17 cellular contexts compared by ENCODE assay signal in the genomic region with DNA sequence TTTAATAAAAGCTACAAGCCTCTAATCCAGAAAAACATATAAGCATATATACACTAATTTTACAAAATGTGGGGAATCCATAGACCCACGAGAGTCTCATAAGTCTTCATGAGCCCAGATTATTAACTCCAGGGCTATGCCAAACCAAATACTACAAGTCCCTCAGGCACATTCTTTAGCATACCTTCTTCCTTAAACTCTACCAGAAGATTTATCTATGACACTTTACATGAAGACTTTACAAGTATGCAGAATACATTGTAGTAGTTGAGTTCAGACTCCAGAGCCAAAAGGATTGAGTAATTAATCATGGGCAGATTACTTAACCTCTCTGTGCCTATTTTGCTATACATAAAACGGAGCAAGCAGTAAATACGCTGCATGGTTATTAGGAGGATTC.
"Had no signal": no experiment of that assay in that cellular context is flagged by ENCODE, and none has a peak within 500 bp of the region (broad histone marks: within the 10 kb centered on the region; RNA-seq: fewer than 3 reads in every experiment).

No MANE protein-coding gene starts in this region.

- H3K4me1 Mint-ChIP-seq: naive thymus-derived CD4-positive, alpha-beta T cell had no signal

- DNase-seq: effector CD4-positive, alpha-beta T cell; endodermal cell; gastrocnemius medialis; heart right ventricle; hypothalamus; kidney glomerular epithelial cell; naive thymus-derived CD4-positive, alpha-beta T cell; psoas muscle; small intestine; stimulated activated CD4-positive, alpha-beta T cell treated with anti-CD3 and anti-CD28 coated beads, Interleukin-12 subunit alpha, Interleukin-12 subunit beta, amount 100 ng/mL, for 4 hours; stimulated activated naive CD4-positive, alpha-beta T cell treated with Interleukin-2 at 50 U/mL for 16 hours; thyroid gland; upper lobe of left lung; uterus had no signal

- H3K4me1 ChIP-seq: gastrocnemius medialis, psoas muscle, right atrium auricular region, thyroid gland, upper lobe of left lung, uterus had no signal

- H3K36me3 ChIP-seq: gastrocnemius medialis, heart right ventricle, neutrophil, right atrium auricular region, thyroid gland, upper lobe of left lung, uterus had no signal

- H3K4me3 Mint-ChIP-seq: endodermal cell; naive thymus-derived CD4-positive, alpha-beta T cell had no signal

- H3K9me3 Mint-ChIP-seq: endodermal cell had no signal

- H3K27ac Mint-ChIP-seq: naive thymus-derived CD4-positive, alpha-beta T cell had no signal

- H3K27me3 Mint-ChIP-seq: naive thymus-derived CD4-positive, alpha-beta T cell had no signal

- H3K9me3 ChIP-seq: gastrocnemius medialis, heart right ventricle, neutrophil, psoas muscle, right atrium auricular region, thyroid gland, upper lobe of left lung, uterus had no signal

- H3K4me3 ChIP-seq: coronary artery, gastrocnemius medialis, heart right ventricle, psoas muscle, right atrium auricular region, thyroid gland, upper lobe of left lung, uterus had no signal

- H3K27me3 ChIP-seq: gastrocnemius medialis, heart right ventricle, neutrophil, right atrium auricular region, thyroid gland, upper lobe of left lung, uterus had no signal

- H3K27ac ChIP-seq: coronary artery, gastrocnemius medialis, heart right ventricle, neutrophil, psoas muscle, right atrium auricular region, thyroid gland, upper lobe of left lung, uterus had no signal
